6 cellular contexts compared by ENCODE assay signal in genomic region chr2:63776382-63776781, GRCh38.
"Had no signal": no experiment of that assay in that cellular context is flagged by ENCODE, and none has a peak within 500 bp of the region (broad histone marks: within the 10 kb centered on the region; RNA-seq: fewer than 3 reads in every experiment).

No MANE protein-coding gene starts in this region.

- ATAC-seq: GM23338 had no signal

- H3K4me3 ChIP-seq: GM23338 had no signal

- H2AFZ ChIP-seq: GM23338 had no signal

- FAIRE-seq: H1, H54, HTR-8/SVneo had no signal

- DNase-seq: H9, HCEC 1CT had no signal

- H3K4me2 ChIP-seq: GM23338 had no signal
